ENCODE assay signal across 21 cellular contexts in genomic region chr1:1439550-1440261, GRCh38. TPM values are rescaled to one million over a fixed set of nuclear protein-coding genes. Genes with fewer than 3 reads are reported as not detected.
"Had no signal": no experiment of that assay in that cellular context is flagged by ENCODE, and none has a peak within 500 bp of the region (broad histone marks: within the 10 kb centered on the region; RNA-seq: fewer than 3 reads in every experiment).

No MANE protein-coding gene starts in this region.

- H3K27me3 ChIP-seq: suprapubic skin had no signal

- H3K36me3 ChIP-seq: neutrophil had no signal

- H3K9me3 ChIP-seq: left lung, neutrophil, suprapubic skin had no signal

- ATAC-seq: activated CD4-positive, CD25-positive, alpha-beta regulatory T cell treated with anti-CD3 and anti-CD28 coated beads, Interleukin-2, amount 50 U/mL, for 24 hours; effector memory CD8-positive, alpha-beta T cell; left lung had no signal

- H3K27me3 Mint-ChIP-seq: type B pancreatic cell had no signal

- H3K4me3 Mint-ChIP-seq: activated naive CD8-positive, alpha-beta T cell treated with anti-CD3 and anti-CD28 coated beads, Interleukin-2, amount 10 ng/mL, durations not matched to agents 7 days and 5 days; brain; dendritic cell treated with granulocyte-macrophage colony-stimulating factor and Interleukin-4, amounts not matched to agents 40 ng/mL and 50 ng/mL, for 4 days; effector memory CD8-positive, alpha-beta T cell; type B pancreatic cell had no signal

- H3K27ac ChIP-seq: left lung, neutrophil, suprapubic skin had no signal

- DNase-seq: activated CD4-positive, alpha-beta T cell treated with anti-CD3 and anti-CD28 coated beads, Interleukin-2, amount 50 U/mL, for 1 hour; activated naive CD4-positive, alpha-beta T cell; activated naive CD8-positive, alpha-beta T cell treated with anti-CD3 and anti-CD28 coated beads, Interleukin-2, amount 10 ng/mL, durations not matched to agents 7 days and 5 days; activated T-cell treated with anti-CD3 and anti-CD28 coated beads for 4 hours; effector memory CD8-positive, alpha-beta T cell; islet precursor cell; naive B cell; retina; stimulated activated CD4-positive, alpha-beta T cell treated with anti-CD3 and anti-CD28 coated beads, Interleukin-4, amount 100 ng/mL, for 24 hours; stimulated activated naive CD4-positive, alpha-beta T cell treated with Interleukin-2 at 50 U/mL for 16 hours; T-helper 9 cell had no signal

- H3K27ac Mint-ChIP-seq: activated naive CD8-positive, alpha-beta T cell treated with anti-CD3 and anti-CD28 coated beads, Interleukin-2, amount 10 ng/mL, durations not matched to agents 7 days and 5 days; dendritic cell treated with granulocyte-macrophage colony-stimulating factor and Interleukin-4, amounts not matched to agents 40 ng/mL and 50 ng/mL, for 4 days; effector memory CD8-positive, alpha-beta T cell; naive B cell had no signal

- H3K4me3 ChIP-seq: left lung, suprapubic skin had no signal

- H3K9me3 Mint-ChIP-seq: activated naive CD8-positive, alpha-beta T cell treated with anti-CD3 and anti-CD28 coated beads, Interleukin-2, amount 10 ng/mL, durations not matched to agents 7 days and 5 days; brain; dendritic cell treated with granulocyte-macrophage colony-stimulating factor and Interleukin-4, amounts not matched to agents 40 ng/mL and 50 ng/mL, for 4 days; effector memory CD8-positive, alpha-beta T cell; naive B cell; type B pancreatic cell had no signal

RNA-seq across cellular contexts. Expression of gene ATAD3C, which starts 9.8 kb away (rescaled TPM):
- total RNA-seq: skeletal muscle tissue had no signal

RNA-seq across cellular contexts. Expression of gene ANKRD65, which starts 18.6 kb away (rescaled TPM):
- total RNA-seq: activated CD8-positive, alpha-beta memory T cell treated with anti-CD3 and anti-CD28 coated beads for 36 hours; activated naive CD8-positive, alpha-beta T cell treated with anti-CD3 and anti-CD28 coated beads, Interleukin-2, amount 10 ng/mL, durations not matched to agents 7 days and 5 days; mononuclear cell had no signal
